In genomic region chr11:3984896-3985295, GRCh38 we compare ENCODE assay signal across 1 cellular context.
TF ChIP-seq lines count a peak whose summit lies in the region.

No MANE protein-coding gene starts in this region.

TF ChIP-seq in GM23338, 12 proteins besides CTCF, POLR2A, EP300 and RAD21 (continued from another document):
- TF ChIP-seq ZNF462 (CRISPR knock-in tag; IDR thresholded peaks at IDR 0.05): no peak
